ENCODE assay signal across 31 cellular contexts in the genomic region with DNA sequence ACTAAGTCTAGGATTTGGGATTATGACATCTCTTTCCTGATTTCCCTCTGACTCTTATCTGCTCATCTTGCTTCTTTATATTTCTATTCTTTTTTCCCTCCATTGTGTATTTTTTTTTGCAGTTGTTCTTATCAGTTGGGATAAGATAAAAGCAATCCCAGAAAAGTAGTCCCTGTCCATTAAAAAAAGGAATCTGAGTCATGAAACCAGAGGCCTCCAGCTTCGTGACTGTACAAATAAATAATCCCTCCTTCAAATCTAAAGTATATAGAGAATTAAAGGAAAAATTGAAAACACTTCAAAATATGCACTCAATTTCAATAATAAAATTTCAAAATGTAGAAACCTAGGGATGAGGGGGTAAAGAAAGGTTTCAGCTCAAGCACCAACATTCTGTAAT.
DNase-seq lines count a peak whose midpoint lies in the region; ATAC-seq and TF ChIP-seq lines count a peak whose summit lies in the region.
"Had no signal": no experiment of that assay in that cellular context is flagged by ENCODE, and none has a peak within 500 bp of the region (broad histone marks: within the 10 kb centered on the region; RNA-seq: fewer than 3 reads in every experiment).

No MANE protein-coding gene starts in this region.

- H3K27me3 ChIP-seq in lower lobe of right lung (ENCODE audit: low read depth) = no peaks in the 10 kb centered on the region
- H3K27me3 ChIP-seq: BE2C; BLaER1; BLaER1 treated with 17β-estradiol and CSF1 and Interleukin-3, amounts not matched to agents 10 nM and 100 nM had no signal

- DNase-seq in NCI-H226 (peak; percentile 17), amniotic epithelial cell (ENCODE audit: low read depth) (peak; percentile 55), fibroblast of the aortic adventitia (ENCODE audit: low read depth) (peak; percentile 15), lower lobe of right lung (no peak), A172 (ENCODE audit: low spot score) (no peak), iPS-NIHi7 (ENCODE audit: extremely low spot score) (no peak)
- DNase-seq: 8988T; ACHN; AML-193; BE2C; C1 segment of cervical spinal cord; Caco-2; Calu3; CD4-positive, alpha-beta memory T cell; CD4-positive, alpha-beta T cell; CD4-positive, CD25-positive, alpha-beta regulatory T cell; CD8-positive, alpha-beta memory T cell; CD8-positive, alpha-beta T cell; COR-L47; DMS 273 treated with DMSO at 0.1 percent for 48 hours; DMS153; DMS53; DMS79; DMS79 treated with DMSO at 0.1 percent for 48 hours; DND-41; EL had no signal

- H3K9me3 ChIP-seq in lower lobe of right lung = no peaks in the 10 kb centered on the region
- H3K9me3 ChIP-seq: A549; BE2C; BLaER1; BLaER1 treated with 17β-estradiol and CSF1 and Interleukin-3, amounts not matched to agents 10 nM and 100 nM; Caco-2 had no signal

- no peak for ATAC-seq in lower lobe of right lung
- ATAC-seq: A549; CD8-positive, alpha-beta T cell had no signal

- intact Hi-C loops in lower lobe of right lung (cut with DNase I) = no loop called here

- H3K4me3 ChIP-seq in fibroblast of the aortic adventitia (ENCODE audit: low read depth, low read length) (no peak overlapping the region), lower lobe of right lung (no peak overlapping the region)
- H3K4me3 ChIP-seq: A549; BLaER1; BLaER1 treated with 17β-estradiol and CSF1 and Interleukin-3, amounts not matched to agents 10 nM and 100 nM had no signal

- H3K36me3 ChIP-seq in lower lobe of right lung = no peaks in the 10 kb centered on the region
- H3K36me3 ChIP-seq: BE2C; BLaER1; BLaER1 treated with 17β-estradiol and CSF1 and Interleukin-3, amounts not matched to agents 10 nM and 100 nM had no signal

- TF ChIP-seq CTCF in fibroblast of the aortic adventitia (IDR thresholded peaks at IDR 0.05; ENCODE audit: insufficient read depth, low read length) = no peak
- TF ChIP-seq CTCF in lower lobe of right lung (IDR thresholded peaks at IDR 0.05) = no peak

- H3K4me1 ChIP-seq in lower lobe of right lung = no peaks in the 10 kb centered on the region
- H3K4me1 ChIP-seq: A549; BE2C; BLaER1; BLaER1 treated with 17β-estradiol and CSF1 and Interleukin-3, amounts not matched to agents 10 nM and 100 nM; Caco-2 had no signal

- no peak overlapping the region for H3K27ac ChIP-seq in lower lobe of right lung
- H3K27ac ChIP-seq: 22Rv1; A549; BLaER1; BLaER1 treated with 17β-estradiol and CSF1 and Interleukin-3, amounts not matched to agents 10 nM and 100 nM; C4-2B had no signal

Comparison
In these comparisons a context has a peak if more than half of its experiments do, and no peak if none do; other contexts are left out.
1. DNase-seq: peak in NCI-H226 (single experiment), amniotic epithelial cell (single experiment) and fibroblast of the aortic adventitia (single experiment); none in lower lobe of right lung (single experiment), A172 (single experiment) and iPS-NIHi7 (single experiment).